In the genomic region with DNA sequence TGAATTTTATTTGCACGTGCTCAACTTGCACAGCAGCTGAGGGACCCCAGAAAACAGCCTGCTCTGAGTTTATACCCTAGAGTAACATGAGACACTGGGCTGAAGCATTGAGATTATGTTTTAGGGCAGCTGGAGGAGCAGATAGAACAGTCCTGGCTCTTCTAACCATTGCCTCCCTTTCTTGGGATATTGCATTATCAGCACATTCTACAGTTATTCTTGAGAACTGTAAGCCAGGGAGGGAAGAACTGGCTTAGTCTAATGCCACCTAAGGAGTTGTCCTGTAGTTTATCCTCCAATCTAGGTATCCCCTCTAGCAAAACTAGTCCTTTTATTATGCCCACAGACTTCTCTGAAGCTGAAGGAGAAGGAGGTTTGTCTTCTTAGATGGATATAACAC, we compare ENCODE assay signal across 27 cellular contexts.
"Had no signal": no experiment of that assay in that cellular context is flagged by ENCODE, and none has a peak within 500 bp of the region (broad histone marks: within the 10 kb centered on the region; RNA-seq: fewer than 3 reads in every experiment).

No MANE protein-coding gene starts in this region.

- H3K36me3 ChIP-seq: prostate gland had no signal

- H3K9me3 ChIP-seq: left ventricle myocardium inferior, pancreas, prostate gland, sigmoid colon, spleen, stomach, testis, thyroid gland, transverse colon, upper lobe of left lung, vagina had no signal

- DNase-seq: islet precursor cell; left ventricle myocardium inferior; mesendoderm; naive thymus-derived CD4-positive, alpha-beta T cell; nucleus accumbens; pancreas; posterior cingulate gyrus; retina; right cardiac atrium; sigmoid colon; small intestine; spleen; stimulated activated CD4-positive, alpha-beta T cell treated with anti-CD3 and anti-CD28 coated beads, Interleukin-2, amount 100 ng/mL, for 48 hours; stimulated activated CD4-positive, alpha-beta T cell treated with anti-CD3 and anti-CD28 coated beads, Interleukin-4, amount 100 ng/mL, for 4 hours; stimulated activated CD8-positive, alpha-beta memory T cell treated with anti-CD3 and anti-CD28 coated beads, Interleukin-4, amount 100 ng/mL, for 48 hours; stimulated activated naive CD8-positive, alpha-beta T cell treated with anti-CD3 and anti-CD28 coated beads, Interleukin-15, Interleukin-2, amounts not matched to agents 100 U/mL and 50 U/mL, for 24 hours; stomach; testis; thyroid gland; transverse colon; upper lobe of left lung had no signal

- H3K27ac ChIP-seq: hepatocyte, left ventricle myocardium inferior, pancreas, prostate gland, sigmoid colon, spleen, stomach, testis, thyroid gland, transverse colon, upper lobe of left lung, vagina had no signal

- H3K4me2 ChIP-seq: hepatocyte had no signal

- H3K4me3 ChIP-seq: hepatocyte, left ventricle myocardium inferior, lung, pancreas, prostate gland, sigmoid colon, spleen, stomach, testis, thyroid gland, transverse colon, upper lobe of left lung, vagina had no signal

- H3K4me1 ChIP-seq: left ventricle myocardium inferior, pancreas, prostate gland, sigmoid colon, spleen, stomach, testis, thyroid gland, transverse colon, upper lobe of left lung, vagina had no signal

- ATAC-seq: naive thymus-derived CD4-positive, alpha-beta T cell; natural killer cell treated with Interleukin-12 subunit alpha and Interleukin-12 subunit beta and Interleukin-15 and Interleukin-18, amount 100 ng/mL, for 72 hours; pancreas; right cardiac atrium; stimulated activated memory B cell treated with anti-CD40 and anti-IgM and Interleukin-4, amounts not matched to agents 10 μg/mL and 1 μg/mL and 100 μg/mL, for 72 hours; stimulated activated naive CD8-positive, alpha-beta T cell treated with anti-CD3 and anti-CD28 coated beads, Interleukin-15, Interleukin-2, amounts not matched to agents 100 U/mL and 50 U/mL, for 24 hours had no signal

- H2AFZ ChIP-seq: hepatocyte had no signal

- H3K27me3 ChIP-seq: hepatocyte, pancreas, sigmoid colon, spleen, stomach, testis, thyroid gland, transverse colon, upper lobe of left lung, vagina had no signal
